Comparison of ENCODE assay signal across 11 cellular contexts in the genomic region with DNA sequence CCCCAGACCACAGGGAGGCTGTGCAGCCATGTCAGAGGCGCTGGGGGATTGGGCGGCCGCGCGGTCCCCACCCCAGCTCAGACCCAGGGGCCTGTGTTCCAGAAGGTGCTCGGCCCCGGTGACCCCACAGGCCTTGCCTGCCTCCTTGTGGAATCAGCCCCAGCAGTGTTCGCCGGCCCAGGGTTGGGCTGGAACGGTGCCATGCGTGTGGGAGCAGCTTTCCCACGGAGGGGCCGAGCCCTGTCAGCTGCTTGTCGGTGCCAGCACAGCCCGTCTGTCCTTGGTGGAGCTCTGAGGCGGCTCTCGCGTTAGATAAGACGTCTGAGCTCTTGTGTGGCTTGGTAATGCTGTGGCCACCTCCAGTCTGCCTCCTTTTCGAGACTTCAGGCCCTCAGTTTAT. TPM values are rescaled to one million over a fixed set of nuclear protein-coding genes. Genes with fewer than 3 reads are reported as not detected.
A peak's percentile ranks its signal among the peaks of the same experiment; 100 is the strongest.
DNase-seq lines count a peak whose midpoint lies in the region; ATAC-seq and TF ChIP-seq lines count a peak whose summit lies in the region.
"Had no signal": no experiment of that assay in that cellular context is flagged by ENCODE, and none has a peak within 500 bp of the region (broad histone marks: within the 10 kb centered on the region; RNA-seq: fewer than 3 reads in every experiment).

No MANE protein-coding gene starts in this region.

- H3K4me1 ChIP-seq in neuronal stem cell (ENCODE audit: control insufficient read depth in 2 of 2, insufficient read depth in 1 of 2, low read depth in 1 of 2, low read length in 2 of 2) (no peaks in the 10 kb centered on the region), upper lobe of right lung (peaks cover 18% of the 10 kb centered on the region)

- ATAC-seq in upper lobe of right lung (no peak), HG03521 (IDR thresholded peaks at IDR 0.05; ENCODE audit: unreplicated experiment) (no peak)

- peak; percentile 51 for DNase-seq in DMS 273 (lab: John Stamatoyannopoulos, UW; ENCODE audit: unreplicated experiment)
- DNase-seq in DMS 273 treated with DMSO at 0.1 percent for 48 hours (lab: John Stamatoyannopoulos, UW) = no peak
- peak; percentile 74 for DNase-seq in fibroblast of villous mesenchyme (ENCODE audit: low read depth)
- no peak for DNase-seq in neuronal stem cell (ENCODE audit: low spot score)
- no peak for DNase-seq in upper lobe of right lung
- no peak for DNase-seq in NK-92 treated with Interleukin-12 subunit alpha and Interleukin-12 subunit beta, amount 100 ng/mL, for 24 hours (lab: John Stamatoyannopoulos, UW)
- DNase-seq in activated effector memory CD4-positive, alpha-beta T cell treated with Interleukin-2 at 50 U/mL for 16 hours = no peak
- DNase-seq: EL, NCI-H1436 had no signal

- H3K4me2 ChIP-seq in neuronal stem cell (ENCODE audit: insufficient read depth, low read length, poor library complexity, severe bottlenecking) = no peak overlapping the region

- no peak overlapping the region for H3K4ac ChIP-seq in neuronal stem cell (ENCODE audit: low read length)

- no peaks in the 10 kb centered on the region for H3K27me3 ChIP-seq in neuronal stem cell (ENCODE audit: control insufficient read depth in 3 of 3, insufficient read depth in 3 of 3, low read depth in 1 of 3, low read length in 3 of 3)
- no peaks in the 10 kb centered on the region for H3K27me3 ChIP-seq in upper lobe of right lung

- H3K4me3 ChIP-seq in fibroblast of villous mesenchyme (ENCODE audit: low read depth, low read length) = no peak overlapping the region
- no peak overlapping the region for H3K4me3 ChIP-seq in neuronal stem cell (ENCODE audit: low read length in 2 of 2)
- H3K4me3 ChIP-seq in upper lobe of right lung = no peak overlapping the region

- no peak overlapping the region for H2AFZ ChIP-seq in neuronal stem cell (ENCODE audit: low read length)

- WGBS in neuronal stem cell (ENCODE audit: extremely low coverage in 2 of 2, insufficient read length in 2 of 2, insufficient replicate concordance in 1 of 2), 2 donors = no CpG with 5 or more reads among the region's 20 CpGs

- peak overlapping the region; percentile 44 for H3K9ac ChIP-seq in neuronal stem cell (ENCODE audit: low read depth, low read length, poor library complexity)

- no peak overlapping the region for H2BK15ac ChIP-seq in neuronal stem cell (ENCODE audit: low read length)

- TF ChIP-seq CTCF in fibroblast of villous mesenchyme (IDR thresholded peaks at IDR 0.05; ENCODE audit: insufficient read depth, low read depth, low read length) (no peak), upper lobe of right lung (IDR thresholded peaks at IDR 0.05) (peak; percentile 6)

- H4K8ac ChIP-seq in neuronal stem cell (ENCODE audit: low read depth, low read length) = no peak overlapping the region

- H2AK5ac ChIP-seq in neuronal stem cell (ENCODE audit: low read depth, low read length) = no peak overlapping the region

- no peak overlapping the region for H4K91ac ChIP-seq in neuronal stem cell (ENCODE audit: low read depth, low read length, poor library complexity)

- intact Hi-C loops in upper lobe of right lung (cut with DNase I) = no loop called here

- H2BK120ac ChIP-seq in neuronal stem cell (ENCODE audit: low read depth, low read length) = peak overlapping the region; percentile 72

- no peaks in the 10 kb centered on the region for H3K9me3 ChIP-seq in neuronal stem cell (replicated peaks in 1 of 2; ENCODE audit: control insufficient read depth in 2 of 2, insufficient read depth in 1 of 2, low read depth in 1 of 2, low read length in 2 of 2)
- no peaks in the 10 kb centered on the region for H3K9me3 ChIP-seq in upper lobe of right lung

- peak overlapping the region; percentile 65 for H3K23ac ChIP-seq in neuronal stem cell (ENCODE audit: low read depth, low read length, poor library complexity)

- no peak overlapping the region for H2BK5ac ChIP-seq in neuronal stem cell (ENCODE audit: low read length)

- no peak overlapping the region for H2BK12ac ChIP-seq in neuronal stem cell (ENCODE audit: low read length)

- peaks cover 7 to 30% of the 10 kb centered on the region in 2 donors for H3K36me3 ChIP-seq in neuronal stem cell (replicated peaks in 1 of 2; ENCODE audit: control insufficient read depth in 2 of 2, insufficient read depth in 2 of 2, low read length in 2 of 2)
- peaks cover 4% of the 10 kb centered on the region for H3K36me3 ChIP-seq in upper lobe of right lung

- H3K27ac ChIP-seq in neuronal stem cell (replicated peaks; ENCODE audit: low read length) (no peak overlapping the region), upper lobe of right lung (peak overlapping the region; percentile 55)
- H3K27ac ChIP-seq: 22Rv1 had no signal

- H3K14ac ChIP-seq in neuronal stem cell (ENCODE audit: low read length) = peak overlapping the region; percentile 71

- H3K18ac ChIP-seq in neuronal stem cell (ENCODE audit: low read length) = peak overlapping the region; percentile 48

- peaks cover 37% of the 10 kb centered on the region for H3K79me1 ChIP-seq in neuronal stem cell (ENCODE audit: low read depth, low read length)

RNA-seq across cellular contexts. Expression of gene ZFYVE21, which starts 8.5 kb away (rescaled TPM):
- total RNA-seq in fibroblast of villous mesenchyme = 35.1 and 53.5 TPM in 2 replicates
- 34.8 TPM for polyA plus RNA-seq in neuronal stem cell (2013, experiment 1 of 2)
- 32.9 TPM for polyA plus RNA-seq in neuronal stem cell (2013, experiment 2 of 2)
- 61.3 TPM for total RNA-seq in upper lobe of right lung

RNA-seq across cellular contexts. Expression of gene XRCC3, which starts 8.9 kb away (rescaled TPM):
- total RNA-seq in fibroblast of villous mesenchyme (10.0 and 11.7 TPM in 2 replicates), upper lobe of right lung (5.6 TPM)
- polyA plus RNA-seq in neuronal stem cell (2013, experiment 1 of 2) = 31.8 TPM
- polyA plus RNA-seq in neuronal stem cell (2013, experiment 2 of 2) = 33.0 TPM

Comparison
In these comparisons a context has a peak if more than half of its experiments do, and no peak if none do; other contexts are left out.
1. DNase-seq: peak in DMS 273 (single experiment) and fibroblast of villous mesenchyme (single experiment); none in DMS 273 treated with DMSO at 0.1 percent for 48 hours (single experiment), neuronal stem cell (single experiment), upper lobe of right lung (single experiment), NK-92 treated with Interleukin-12 subunit alpha and Interleukin-12 subunit beta, amount 100 ng/mL, for 24 hours (single experiment) and activated effector memory CD4-positive, alpha-beta T cell treated with Interleukin-2 at 50 U/mL for 16 hours (single experiment).